Comparison of ENCODE assay signal across 8 cellular contexts in genomic region chr10:108141064-108141463, GRCh38.
"Had no signal": no experiment of that assay in that cellular context is flagged by ENCODE, and none has a peak within 500 bp of the region (broad histone marks: within the 10 kb centered on the region; RNA-seq: fewer than 3 reads in every experiment).

No MANE protein-coding gene starts in this region.

- FAIRE-seq: G401.6, GM12878, GM12891, GM12892, GM18507, GM19239 had no signal

- DNase-seq: GDM1, GF-D8 had no signal

- H3K4me3 ChIP-seq: GM12878 had no signal

- ATAC-seq: GM12878 had no signal
